Comparison of ENCODE assay signal across 26 cellular contexts in genomic region chr6:43285415-43285814, GRCh38. TPM values are rescaled to one million over a fixed set of nuclear protein-coding genes. Genes with fewer than 3 reads are reported as not detected.
A peak's percentile ranks its signal among the peaks of the same experiment; 100 is the strongest.
DNase-seq lines count a peak whose midpoint lies in the region; ATAC-seq and TF ChIP-seq lines count a peak whose summit lies in the region.
"Had no signal": no experiment of that assay in that cellular context is flagged by ENCODE, and none has a peak within 500 bp of the region (broad histone marks: within the 10 kb centered on the region; RNA-seq: fewer than 3 reads in every experiment).

No MANE protein-coding gene starts in this region.

- no peak overlapping the region for H3K27ac Mint-ChIP-seq in WTC11
- H3K27ac Mint-ChIP-seq: activated CD4-positive, alpha-beta T cell treated with anti-CD3 and anti-CD28 coated beads, Interleukin-2, amount 10 ng/mL, durations not matched to agents 7 days and 5 days; activated naive CD4-positive, alpha-beta T cell treated with anti-CD3 and anti-CD28 coated beads, Interleukin-2, amount 50 U/mL, for 72 hours; activated T-helper 1 cell treated with anti-CD3 and anti-CD28 coated beads, Interleukin-12 subunit alpha, Interleukin-12 subunit beta, Interleukin-2, Interleukin-4 antibody, amounts not matched to agents 30 ng/mL and 10 ng/mL and 1 ng/mL, durations not matched to agents 14 hours and 24 hours and 36 hours; CD14-positive monocyte; effector memory CD8-positive, alpha-beta T cell; natural killer cell treated with Interleukin-12 subunit alpha and Interleukin-12 subunit beta and Interleukin-15 and Interleukin-18, amount 100 ng/mL, for 72 hours; stimulated activated naive CD8-positive, alpha-beta T cell treated with anti-CD3 and anti-CD28 coated beads, Interleukin-15, amount 100 ng/mL, for 72 hours; type B pancreatic cell had no signal

- peak; percentile 13 for ATAC-seq in WTC11
- ATAC-seq: activated naive CD4-positive, alpha-beta T cell treated with anti-CD3 and anti-CD28 coated beads, Interleukin-2, amount 50 U/mL, for 72 hours; effector memory CD8-positive, alpha-beta T cell; left colon; natural killer cell treated with Interleukin-12 subunit alpha and Interleukin-12 subunit beta and Interleukin-15 and Interleukin-18, amount 100 ng/mL, for 72 hours; Panc1 had no signal

- H3K36me3 ChIP-seq in A673 (ENCODE audit: insufficient read depth, low read length, poor library complexity, severe bottlenecking) (no peaks in the 10 kb centered on the region), iPS-15b (ENCODE audit: control insufficient read depth, insufficient read depth, low read length) (no peaks in the 10 kb centered on the region)
- H3K36me3 ChIP-seq: MG63, SJCRH30 had no signal

- H3K4me1 Mint-ChIP-seq in WTC11: peaks cover 7% of the 10 kb centered on the region

- H3K9me3 ChIP-seq in A673 (ENCODE audit: low read depth, low read length, poor library complexity, severe bottlenecking): no peaks in the 10 kb centered on the region
- H3K9me3 ChIP-seq in iPS-15b (ENCODE audit: control insufficient read depth, insufficient read depth, low read length): no peaks in the 10 kb centered on the region
- H3K9me3 ChIP-seq: MG63, SJCRH30 had no signal

- H3K9me3 Mint-ChIP-seq in WTC11: no peaks in the 10 kb centered on the region
- H3K9me3 Mint-ChIP-seq: activated CD4-positive, alpha-beta T cell treated with anti-CD3 and anti-CD28 coated beads, Interleukin-2, amount 10 ng/mL, durations not matched to agents 7 days and 5 days; activated naive CD4-positive, alpha-beta T cell treated with anti-CD3 and anti-CD28 coated beads, Interleukin-2, amount 50 U/mL, for 72 hours; activated T-helper 1 cell treated with anti-CD3 and anti-CD28 coated beads, Interleukin-12 subunit alpha, Interleukin-12 subunit beta, Interleukin-2, Interleukin-4 antibody, amounts not matched to agents 30 ng/mL and 10 ng/mL and 1 ng/mL, durations not matched to agents 14 hours and 24 hours and 36 hours; effector memory CD8-positive, alpha-beta T cell; natural killer cell treated with Interleukin-12 subunit alpha and Interleukin-12 subunit beta and Interleukin-15 and Interleukin-18, amount 100 ng/mL, for 72 hours; stimulated activated naive CD8-positive, alpha-beta T cell treated with anti-CD3 and anti-CD28 coated beads, Interleukin-15, amount 100 ng/mL, for 72 hours; type B pancreatic cell had no signal

- no peak overlapping the region for H3K27ac ChIP-seq in A673 (ENCODE audit: low read depth, low read length, poor library complexity, severe bottlenecking)
- H3K27ac ChIP-seq: SJCRH30 had no signal

- CTCF ChIA-PET in A673 (lab: Charles Lee) (no interaction called here), WTC11 (lab: Charles Lee) (interaction anchor here (0.6 to 1.1 kb wide), 3 partner anchors 23 to 705 kb away, joined by 3 to 4 read pairs (median 4); partner anchors contain the start of genes CRIP3 and DNPH1)

- no peak for DNase-seq in A673 (ENCODE audit: low spot score)
- DNase-seq in WTC11 (ENCODE audit: low spot score): no peak
- peak; percentile 39 for DNase-seq in retina
- DNase-seq in activated CD4-positive, alpha-beta T cell treated with anti-CD3 and anti-CD28 coated beads, Interleukin-2, amount 50 U/mL, for 4 hours: no peak
- no peak for DNase-seq in activated CD4-positive, CD25-positive, alpha-beta regulatory T cell (lab: John Stamatoyannopoulos, UW)
- no peak for DNase-seq in cortex of kidney (lab: John Stamatoyannopoulos, UW)
- no peak for DNase-seq in NOMO-1 treated with dmso at 0.1 percent for 144 hours (lab: John Stamatoyannopoulos, UW; ENCODE audit: unreplicated experiment)
- DNase-seq: activated CD4-positive, alpha-beta T cell treated with anti-CD3 and anti-CD28 coated beads, Interleukin-2, amount 10 ng/mL, durations not matched to agents 7 days and 5 days; effector memory CD8-positive, alpha-beta T cell; left colon; MG63; midbrain; NCI-H1417; NK-92 treated with Interleukin-12 subunit alpha and Interleukin-12 subunit beta, amount 100 ng/mL, for 24 hours; SJCRH30; stimulated activated CD4-positive, alpha-beta T cell treated with anti-CD3 and anti-CD28 coated beads, Interleukin-4, amount 100 ng/mL, for 4 hours; stimulated activated naive CD8-positive, alpha-beta T cell treated with anti-CD3 and anti-CD28 coated beads, Interleukin-15, amount 100 ng/mL, for 72 hours had no signal

- POLR2A ChIA-PET in A673 (lab: Charles Lee; ENCODE audit: low non-redundant PET) (no interaction called here), WTC11 (lab: Charles Lee) (no interaction called here)

- no peaks in the 10 kb centered on the region for H3K4me1 ChIP-seq in A673 (ENCODE audit: insufficient read depth, low read length, poor library complexity, severe bottlenecking)
- H3K4me1 ChIP-seq in iPS-15b (ENCODE audit: control insufficient read depth, insufficient read depth, low read length): no peaks in the 10 kb centered on the region
- H3K4me1 ChIP-seq: SJCRH30 had no signal

- H3K4me3 Mint-ChIP-seq in WTC11: peak overlapping the region; percentile 58
- H3K4me3 Mint-ChIP-seq: activated CD4-positive, alpha-beta T cell treated with anti-CD3 and anti-CD28 coated beads, Interleukin-2, amount 10 ng/mL, durations not matched to agents 7 days and 5 days; activated T-helper 1 cell treated with anti-CD3 and anti-CD28 coated beads, Interleukin-12 subunit alpha, Interleukin-12 subunit beta, Interleukin-2, Interleukin-4 antibody, amounts not matched to agents 30 ng/mL and 10 ng/mL and 1 ng/mL, durations not matched to agents 14 hours and 24 hours and 36 hours; effector memory CD8-positive, alpha-beta T cell; natural killer cell treated with Interleukin-12 subunit alpha and Interleukin-12 subunit beta and Interleukin-15 and Interleukin-18, amount 100 ng/mL, for 72 hours; stimulated activated naive CD8-positive, alpha-beta T cell treated with anti-CD3 and anti-CD28 coated beads, Interleukin-15, amount 100 ng/mL, for 72 hours; type B pancreatic cell had no signal

- peaks cover 25% of the 10 kb centered on the region for H3K27me3 Mint-ChIP-seq in WTC11 (ENCODE audit: low read depth)

- peaks cover 10% of the 10 kb centered on the region for H3K27me3 ChIP-seq in A673 (replicated peaks; ENCODE audit: insufficient read depth, low read depth, low read length, poor library complexity)
- H3K27me3 ChIP-seq in iPS-15b (ENCODE audit: control insufficient read depth, insufficient read depth, low read length): peaks cover 22% of the 10 kb centered on the region
- H3K27me3 ChIP-seq: MG63 had no signal

- no peaks in the 10 kb centered on the region for H3K36me3 Mint-ChIP-seq in WTC11
- H3K36me3 Mint-ChIP-seq: activated naive CD4-positive, alpha-beta T cell treated with anti-CD3 and anti-CD28 coated beads, Interleukin-2, amount 50 U/mL, for 72 hours; CD14-positive monocyte; natural killer cell treated with Interleukin-12 subunit alpha and Interleukin-12 subunit beta and Interleukin-15 and Interleukin-18, amount 100 ng/mL, for 72 hours; type B pancreatic cell had no signal

- intact Hi-C loops in A673 (cut with micrococcal nuclease; ENCODE audit: unreplicated experiment): no loop called here

- H3K4me3 ChIP-seq in A673 (ENCODE audit: low read depth, low read length, poor library complexity, severe bottlenecking) (peak overlapping the region; percentile 25), iPS-15b (ENCODE audit: low read depth, low read length) (peak overlapping the region; percentile 18)
- H3K4me3 ChIP-seq: MG63, SJCRH30 had no signal

- no peak overlapping the region for H3K9ac ChIP-seq in iPS-15b (ENCODE audit: low read depth, low read length)

- BruUV-seq in A673 (replicated peaks; lab: Mats Ljungman, UMichigan): no TSS peak

- TF ChIP-seq CTCF in A673 (conservative IDR thresholded peaks at IDR 0.05; ENCODE audit: low read depth, low read length) (no peak), WTC11 (IDR thresholded peaks at IDR 0.05) (no peak)

TF ChIP-seq in WTC11, 78 proteins besides CTCF, POLR2A, EP300 and RAD21:
- TF ChIP-seq, protein P1, sequence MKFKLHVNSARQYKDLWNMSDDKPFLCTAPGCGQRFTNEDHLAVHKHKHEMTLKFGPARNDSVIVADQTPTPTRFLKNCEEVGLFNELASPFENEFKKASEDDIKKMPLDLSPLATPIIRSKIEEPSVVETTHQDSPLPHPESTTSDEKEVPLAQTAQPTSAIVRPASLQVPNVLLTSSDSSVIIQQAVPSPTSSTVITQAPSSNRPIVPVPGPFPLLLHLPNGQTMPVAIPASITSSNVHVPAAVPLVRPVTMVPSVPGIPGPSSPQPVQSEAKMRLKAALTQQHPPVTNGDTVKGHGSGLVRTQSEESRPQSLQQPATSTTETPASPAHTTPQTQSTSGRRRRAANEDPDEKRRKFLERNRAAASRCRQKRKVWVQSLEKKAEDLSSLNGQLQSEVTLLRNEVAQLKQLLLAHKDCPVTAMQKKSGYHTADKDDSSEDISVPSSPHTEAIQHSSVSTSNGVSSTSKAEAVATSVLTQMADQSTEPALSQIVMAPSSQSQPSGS (CRISPR knock-in tag; IDR thresholded peaks at IDR 0.05; ENCODE audit: borderline replicate concordance, low read depth): no peak
- TF ChIP-seq KAT7 (CRISPR knock-in tag; IDR thresholded peaks at IDR 0.05; ENCODE audit: borderline replicate concordance) (no peak), SMAD4 (CRISPR knock-in tag; IDR thresholded peaks at IDR 0.05) (no peak), ZNF396 (CRISPR knock-in tag; IDR thresholded peaks at IDR 0.05; ENCODE audit: borderline replicate concordance) (no peak), ETV6 (CRISPR knock-in tag; IDR thresholded peaks at IDR 0.05) (no peak)
- TF ChIP-seq, protein P2, sequence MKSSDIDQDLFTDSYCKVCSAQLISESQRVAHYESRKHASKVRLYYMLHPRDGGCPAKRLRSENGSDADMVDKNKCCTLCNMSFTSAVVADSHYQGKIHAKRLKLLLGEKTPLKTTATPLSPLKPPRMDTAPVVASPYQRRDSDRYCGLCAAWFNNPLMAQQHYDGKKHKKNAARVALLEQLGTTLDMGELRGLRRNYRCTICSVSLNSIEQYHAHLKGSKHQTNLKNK (CRISPR knock-in tag; IDR thresholded peaks at IDR 0.05): no peak

RNA-seq across cellular contexts. Expression of gene SLC22A7, which starts 12.6 kb away (rescaled TPM):
- total RNA-seq in A673 (2021): not detected in 2 replicates
- total RNA-seq in WTC11 (2021): not detected in 3 replicates
- total RNA-seq: activated CD4-positive, alpha-beta T cell treated with anti-CD3 and anti-CD28 coated beads, Interleukin-2, amount 10 ng/mL, durations not matched to agents 7 days and 5 days; activated naive CD4-positive, alpha-beta T cell treated with anti-CD3 and anti-CD28 coated beads, Interleukin-2, amount 50 U/mL, for 72 hours; activated T-helper 1 cell treated with anti-CD3 and anti-CD28 coated beads, Interleukin-12 subunit alpha, Interleukin-12 subunit beta, Interleukin-2, Interleukin-4 antibody, amounts not matched to agents 30 ng/mL and 10 ng/mL and 1 ng/mL, durations not matched to agents 14 hours and 24 hours and 36 hours; left colon; natural killer cell treated with Interleukin-12 subunit alpha and Interleukin-12 subunit beta and Interleukin-15 and Interleukin-18, amount 100 ng/mL, for 72 hours; NCI-H460; SJCRH30; T-helper 1 cell treated with Interleukin-12 subunit alpha and Interleukin-12 subunit beta and Interleukin-4 antibody, amounts not matched to agents 30 ng/mL and 1 ng/mL, for 36 hours had no signal

RNA-seq across cellular contexts. Expression of gene CRIP3, which starts 23.2 kb away (rescaled TPM):
- 2.4 TPM in 2 replicates for total RNA-seq in A673 (2021)
- 44.7 to 48.9 TPM (median 45.6 TPM) in 3 replicates for total RNA-seq in WTC11 (2021)
- total RNA-seq: activated T-helper 1 cell treated with anti-CD3 and anti-CD28 coated beads, Interleukin-12 subunit alpha, Interleukin-12 subunit beta, Interleukin-2, Interleukin-4 antibody, amounts not matched to agents 30 ng/mL and 10 ng/mL and 1 ng/mL, durations not matched to agents 14 hours and 24 hours and 36 hours; NCI-H460; SJCRH30; T-helper 1 cell treated with Interleukin-12 subunit alpha and Interleukin-12 subunit beta and Interleukin-4 antibody, amounts not matched to agents 30 ng/mL and 1 ng/mL, for 36 hours had no signal

RNA-seq across cellular contexts. Expression of gene TTBK1, which starts 42.1 kb away (rescaled TPM):
- total RNA-seq in A673 (2021) (not detected in 2 replicates), WTC11 (2021) (0.66 to 0.78 TPM (median 0.68 TPM) in 3 replicates)
- total RNA-seq: NCI-H460, SJCRH30 had no signal

RNA-seq across cellular contexts. Expression of gene DNPH1, which starts 56.1 kb away (rescaled TPM):
- total RNA-seq in A673 (2021) (55.1 and 69.4 TPM in 2 replicates), WTC11 (2021) (48.4 to 56.4 TPM (median 55.4 TPM) in 3 replicates)

Comparison
In these comparisons a context has a peak if more than half of its experiments do, and no peak if none do; other contexts are left out.
1. RNA of gene CRIP3, which starts 23.2 kb away (total RNA-seq): 44.7 to 48.9 TPM in WTC11; 2.4 TPM in A673; every median in the first group is over 10 times any median in the second.